In the genomic region with DNA sequence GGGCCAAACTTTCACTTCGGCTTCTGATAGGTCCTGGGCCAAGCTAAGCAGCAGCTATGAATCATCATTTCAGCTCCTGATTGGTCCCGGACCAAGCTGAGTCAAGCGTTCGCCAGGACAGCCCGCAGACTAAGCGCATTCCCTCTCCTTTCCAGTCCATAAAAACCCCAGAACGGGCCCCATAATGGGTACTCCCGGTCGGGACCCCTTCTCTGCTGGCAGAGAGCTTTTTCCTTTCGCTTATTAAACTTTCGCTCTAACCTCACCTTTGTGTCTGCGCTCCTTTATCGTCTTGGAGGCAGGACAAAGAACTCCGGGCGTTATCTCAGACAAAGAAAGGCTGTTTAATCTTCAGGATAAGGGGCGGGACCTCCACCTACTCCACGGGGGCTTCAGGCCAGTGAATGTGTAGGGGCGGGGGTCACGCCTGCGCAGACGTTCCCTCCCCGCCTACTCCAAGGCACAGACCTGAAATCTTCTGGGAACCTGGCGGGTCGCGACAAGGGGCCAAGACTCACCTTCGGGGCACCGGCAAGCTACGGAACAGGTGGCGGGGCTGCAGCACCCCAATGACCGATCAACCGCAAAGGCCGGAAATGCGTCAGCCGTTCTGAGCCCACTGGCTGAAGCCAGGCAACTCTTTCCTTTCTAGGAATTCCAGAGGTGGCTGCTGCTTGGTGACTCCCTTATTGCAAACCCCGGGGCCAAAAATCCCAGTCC, we compare ENCODE assay signal across 8 cellular contexts. TPM values are rescaled to one million over a fixed set of nuclear protein-coding genes. Genes with fewer than 3 reads are reported as not detected.
DNase-seq lines count a peak whose midpoint lies in the region; ATAC-seq and TF ChIP-seq lines count a peak whose summit lies in the region.

Gene ZSCAN31 (minus strand): TSS at position 585 of the 720 bp plus-strand sequence. CDS start 6,465 bp downstream, outside the sequence.

- no peaks in the 10 kb centered on the region for H3K9me2 ChIP-seq in SK-N-SH

- no peak for TF ChIP-seq RAD21 in SK-N-SH (IDR thresholded peaks at IDR 0.05; ENCODE audit: low read length)

- DNase-seq in H7 (peak; percentile 90), MG63 (peak; percentile 90), SK-N-SH (peak; percentile 81), glutamatergic neuron (peak; percentile 83), omental fat pad (ENCODE audit: low spot score) (peak; percentile 83), thoracic aorta (ENCODE audit: low spot score) (peak; percentile 93)
- peak; percentile 78 for DNase-seq in activated naive CD8-positive, alpha-beta T cell treated with anti-CD3 and anti-CD28 coated beads for 36 hours

- H3K36me3 Mint-ChIP-seq in activated naive CD8-positive, alpha-beta T cell treated with anti-CD3 and anti-CD28 coated beads for 36 hours: peaks cover 2% of the 10 kb centered on the region
- no peaks in the 10 kb centered on the region for H3K36me3 Mint-ChIP-seq in glutamatergic neuron (ENCODE audit: unreplicated experiment)

- H3K27me3 ChIP-seq in H7 (ENCODE audit: control insufficient read depth, insufficient read depth, low read length) (no peaks in the 10 kb centered on the region), MG63 (no peaks in the 10 kb centered on the region), SK-N-SH (ENCODE audit: insufficient read depth) (no peaks in the 10 kb centered on the region), thoracic aorta (replicated peaks; ENCODE audit: insufficient read depth) (no peaks in the 10 kb centered on the region)

- H3K9me3 ChIP-seq in ES-I3 (ENCODE audit: control insufficient read depth, insufficient read depth, low read length) (no peaks in the 10 kb centered on the region; the same call in 1 of the 2 replicates), MG63 (no peaks in the 10 kb centered on the region), SK-N-SH (no peaks in the 10 kb centered on the region), thoracic aorta (no peaks in the 10 kb centered on the region)

- peak within 1 kb of the TSS; percentile 87 for H3K4me2 ChIP-seq in SK-N-SH

- H2AFZ ChIP-seq in SK-N-SH (ENCODE audit: low read depth): peak within 1 kb of the TSS; percentile 84

- peak within 1 kb of the TSS; percentile 96 for H3K9ac ChIP-seq in ES-I3 (ENCODE audit: low read depth, low read length)
- peak within 1 kb of the TSS; percentile 70; the same call in 1 of the 2 replicates for H3K9ac ChIP-seq in SK-N-SH

- WGBS in SK-N-SH (ENCODE audit: low lambda C conversion rate): 1% methylated on average over 33 of the region's 35 CpGs

- H3K79me2 ChIP-seq in SK-N-SH (ENCODE audit: insufficient read depth): no peaks in the 10 kb centered on the region

- POLR2A ChIA-PET in SK-N-SH (lab: Yijun Ruan, JAX): interaction anchor here (0.6 to 3.2 kb wide), 18 partner anchors 9 to 528 kb away, joined by 3 to 14 read pairs (median 4); partner anchors contain the start of genes PGBD1, ZKSCAN3, ZKSCAN8 and ZSCAN26

- peaks cover 11% of the 10 kb centered on the region for H3K9me3 Mint-ChIP-seq in activated naive CD8-positive, alpha-beta T cell treated with anti-CD3 and anti-CD28 coated beads for 36 hours
- peaks cover 2% of the 10 kb centered on the region for H3K9me3 Mint-ChIP-seq in glutamatergic neuron (ENCODE audit: unreplicated experiment)

- peaks cover 9% of the 10 kb centered on the region; the same call in 1 of the 2 replicates for H3K4me1 ChIP-seq in ES-I3 (ENCODE audit: insufficient read depth, low read length)
- peaks cover 0 to 7% of the 10 kb centered on the region in 2 experiments; a peak in 2 of 4 replicates for H3K4me1 ChIP-seq in SK-N-SH (ENCODE audit: control insufficient read depth in 1 of 2, insufficient read depth in 2 of 2, low read depth in 1 of 2, low read length in 1 of 2)
- peaks cover 8 to 12% of the 10 kb centered on the region in 2 donors for H3K4me1 ChIP-seq in thoracic aorta (ENCODE audit: control insufficient read depth in 1 of 2, low read depth in 2 of 2)

- H3K27ac ChIP-seq in SK-N-SH (ENCODE audit: low read depth in 2 of 2, low read length in 1 of 2) (peak within 1 kb of the TSS; percentile 92 to 99), thoracic aorta (peak within 1 kb of the TSS; percentile 92 to 94)

- H3K27ac Mint-ChIP-seq in activated naive CD8-positive, alpha-beta T cell treated with anti-CD3 and anti-CD28 coated beads for 36 hours: no peak within 1 kb of the TSS
- no peak within 1 kb of the TSS for H3K27ac Mint-ChIP-seq in glutamatergic neuron (ENCODE audit: unreplicated experiment)

- peaks cover 11% of the 10 kb centered on the region for H3F3A ChIP-seq in SK-N-SH (replicated peaks; ENCODE audit: insufficient read depth)

- H3K36me3 ChIP-seq in ES-I3 (ENCODE audit: insufficient read depth, low read length): no peaks in the 10 kb centered on the region
- no peaks in the 10 kb centered on the region for H3K36me3 ChIP-seq in H7 (replicated peaks; ENCODE audit: control insufficient read depth, insufficient read depth, low read length)
- H3K36me3 ChIP-seq in MG63: no peaks in the 10 kb centered on the region
- H3K36me3 ChIP-seq in SK-N-SH (replicated peaks in 1 of 2; ENCODE audit: control insufficient read depth in 1 of 2, insufficient read depth in 2 of 2, low read length in 1 of 2): no peaks in the 10 kb centered on the region
- H3K36me3 ChIP-seq in thoracic aorta: no peaks in the 10 kb centered on the region

- no peak for TF ChIP-seq EP300 in SK-N-SH (IDR thresholded peaks at IDR 0.05; ENCODE audit: borderline replicate concordance in 1 of 2, low read depth in 1 of 2, low read length in 1 of 2)

- H4K20me1 ChIP-seq in SK-N-SH (ENCODE audit: insufficient read depth): no peaks in the 10 kb centered on the region

- H3K4me3 ChIP-seq in H7 (ENCODE audit: insufficient read depth, low read depth, low read length) (peak within 1 kb of the TSS; percentile 53), MG63 (peak within 1 kb of the TSS; percentile 57), SK-N-SH (ENCODE audit: low read depth in 2 of 2, low read length in 1 of 2) (peak within 1 kb of the TSS; percentile 74 to 93), thoracic aorta (peak within 1 kb of the TSS; percentile 80)

- CTCF ChIA-PET in SK-N-SH (lab: Yijun Ruan, JAX): interaction anchor here (0.6 to 5.0 kb wide), 3 partner anchors 20 to 59 kb away, joined by 3 to 29 read pairs (median 3); partner anchors contain the start of gene PGBD1

- peak; percentile 98 for ATAC-seq in omental fat pad (ENCODE audit: low FRiP score)
- peak; percentile 99 for ATAC-seq in thoracic aorta (ENCODE audit: insufficient number of reproducible peaks, low FRiP score, low read depth)

- H3K4me3 Mint-ChIP-seq in activated naive CD8-positive, alpha-beta T cell treated with anti-CD3 and anti-CD28 coated beads for 36 hours: no peak within 1 kb of the TSS
- no peak within 1 kb of the TSS for H3K4me3 Mint-ChIP-seq in glutamatergic neuron (ENCODE audit: unreplicated experiment)

- TF ChIP-seq CTCF in SK-N-SH (IDR thresholded peaks at IDR 0.05): no peak
- TF ChIP-seq CTCF in glutamatergic neuron (IDR thresholded peaks at IDR 0.05; ENCODE audit: partially characterized antibody, unreplicated experiment): no peak
- TF ChIP-seq CTCF in omental fat pad (IDR thresholded peaks at IDR 0.05): no peak
- no peak for TF ChIP-seq CTCF in thoracic aorta (IDR thresholded peaks at IDR 0.05)

- H3K27me3 Mint-ChIP-seq in activated naive CD8-positive, alpha-beta T cell treated with anti-CD3 and anti-CD28 coated beads for 36 hours: no peaks in the 10 kb centered on the region
- H3K27me3 Mint-ChIP-seq in glutamatergic neuron (ENCODE audit: unreplicated experiment): no peaks in the 10 kb centered on the region

- peaks cover 2% of the 10 kb centered on the region for H3K4me1 Mint-ChIP-seq in activated naive CD8-positive, alpha-beta T cell treated with anti-CD3 and anti-CD28 coated beads for 36 hours
- H3K4me1 Mint-ChIP-seq in glutamatergic neuron (ENCODE audit: low read depth, unreplicated experiment): peaks cover 12% of the 10 kb centered on the region

TF ChIP-seq in SK-N-SH, 30 proteins besides CTCF, POLR2A, EP300 and RAD21 (continues in another document):
- TF ChIP-seq RXRA (IDR thresholded peaks at IDR 0.05; ENCODE audit: borderline replicate concordance, low read depth) (no peak), ELF1 (IDR thresholded peaks at IDR 0.05) (no peak), JUND (IDR thresholded peaks at IDR 0.05) (peak; percentile 70), FOXJ3 (CRISPR knock-in tag; IDR thresholded peaks at IDR 0.05) (no peak), CHD2 (IDR thresholded peaks at IDR 0.05; ENCODE audit: low read length, partially characterized antibody) (peak; percentile 26), YY1 (IDR thresholded peaks at IDR 0.05; ENCODE audit: low read depth) (peak; percentile 26; the same call in 1 of the 2 replicates), MEF2A (IDR thresholded peaks at IDR 0.05; ENCODE audit: borderline replicate concordance, low read depth) (no peak), SIN3A (IDR thresholded peaks at IDR 0.05; ENCODE audit: borderline replicate concordance, low read depth, low read length) (no peak), TCF12 (IDR thresholded peaks at IDR 0.05) (peak; percentile 3; the same call in 1 of the 2 replicates), POLR2AphosphoS5 (IDR thresholded peaks at IDR 0.05; ENCODE audit: low read depth, low read length) (peak; percentile 90; the same call in 1 of the 2 replicates)
- TF ChIP-seq, protein P1, sequence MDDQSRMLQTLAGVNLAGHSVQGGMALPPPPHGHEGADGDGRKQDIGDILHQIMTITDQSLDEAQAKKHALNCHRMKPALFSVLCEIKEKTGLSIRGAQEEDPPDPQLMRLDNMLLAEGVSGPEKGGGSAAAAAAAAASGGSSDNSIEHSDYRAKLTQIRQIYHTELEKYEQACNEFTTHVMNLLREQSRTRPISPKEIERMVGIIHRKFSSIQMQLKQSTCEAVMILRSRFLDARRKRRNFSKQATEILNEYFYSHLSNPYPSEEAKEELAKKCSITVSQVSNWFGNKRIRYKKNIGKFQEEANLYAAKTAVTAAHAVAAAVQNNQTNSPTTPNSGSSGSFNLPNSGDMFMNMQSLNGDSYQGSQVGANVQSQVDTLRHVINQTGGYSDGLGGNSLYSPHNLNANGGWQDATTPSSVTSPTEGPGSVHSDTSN (IDR thresholded peaks at IDR 0.05): peak; percentile 27

RNA-seq across cellular contexts. Expression of gene ZSCAN31, which starts in this region (rescaled TPM):
- total RNA-seq in H7 (2014; rRNA removed; shearing (Covaris generic)): 5.6 and 5.8 TPM in 2 replicates
- total RNA-seq in MG63 (2014; rRNA removed; shearing (Covaris generic); ENCODE audit: low replicate concordance): 26.2 and 34.9 TPM in 2 replicates
- polyA plus RNA-seq in SK-N-SH (2012; rRNA removed): 1.9 and 2.1 TPM in 2 replicates
- 2.0 and 2.3 TPM in 2 replicates for polyA plus RNA-seq in SK-N-SH (2012; cell fraction: cytosol; rRNA removed)
- 2.1 and 3.1 TPM in 2 replicates for polyA plus RNA-seq in SK-N-SH (2012; cell fraction: nucleus; rRNA removed)
- 1 to 10 TPM; 2.5 to 3.0 TPM for total RNA-seq in activated naive CD8-positive, alpha-beta T cell treated with anti-CD3 and anti-CD28 coated beads for 36 hours
- total RNA-seq in glutamatergic neuron (ENCODE audit: unreplicated experiment) (6.9 TPM), omental fat pad (10 to 100 TPM in 2 of 4 donors, 1 to 10 TPM in 2; 1.7 to 12.7 (median 9.3) TPM), thoracic aorta (10 to 100 TPM in 1 of 2 donors, 1 to 10 TPM in 1; 4.2 to 15.4 TPM)

Comparison
In these comparisons a context has a peak if more than half of its experiments do, and no peak if none do; other contexts are left out.
1. Peak in every context shown above with its lines: DNase-seq, ATAC-seq, H3K4me3 ChIP-seq and H3K27ac ChIP-seq.